ENCODE assay signal across 1 cellular context in the genomic region with DNA sequence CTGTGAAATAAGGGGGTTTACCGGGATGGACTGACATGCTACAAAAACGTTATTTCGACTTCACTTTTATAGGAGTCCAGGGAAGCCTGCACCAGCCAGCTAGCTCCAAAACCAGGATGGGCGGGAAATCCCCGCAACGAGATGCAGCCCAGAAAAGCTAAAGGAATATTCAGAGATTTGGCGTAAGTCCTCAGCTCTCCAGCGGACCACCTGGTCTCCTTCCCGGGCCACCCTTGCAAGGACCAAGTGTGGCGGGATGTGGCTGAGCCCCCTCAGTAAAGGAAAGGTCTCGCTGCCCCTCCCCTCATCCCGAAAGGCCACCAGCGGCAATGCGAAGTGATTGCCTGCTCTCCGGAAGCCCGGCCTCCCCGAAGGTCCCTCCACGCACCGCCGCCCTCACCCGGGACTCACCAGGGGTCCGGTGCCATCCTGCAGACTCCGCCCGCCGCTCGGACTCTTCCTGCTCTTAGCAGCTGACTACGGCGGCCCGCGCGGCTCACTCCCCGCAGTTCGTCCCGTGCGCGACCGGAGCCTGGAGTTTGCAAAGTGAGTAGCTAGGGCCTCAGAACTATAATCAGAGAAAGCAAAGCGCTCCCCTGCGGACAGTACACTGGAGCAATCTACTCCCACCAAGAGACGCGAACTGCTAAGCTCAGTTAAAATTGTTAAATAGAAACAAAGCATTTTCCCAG.
TF ChIP-seq lines count a peak whose summit lies in the region.

A gene with protein sequence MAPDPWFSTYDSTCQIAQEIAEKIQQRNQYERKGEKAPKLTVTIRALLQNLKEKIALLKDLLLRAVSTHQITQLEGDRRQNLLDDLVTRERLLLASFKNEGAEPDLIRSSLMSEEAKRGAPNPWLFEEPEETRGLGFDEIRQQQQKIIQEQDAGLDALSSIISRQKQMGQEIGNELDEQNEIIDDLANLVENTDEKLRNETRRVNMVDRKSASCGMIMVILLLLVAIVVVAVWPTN (minus strand): TSS at position 440 of the 692 bp plus-strand sequence. CDS start 12 bp downstream, at position 428.

TF ChIP-seq in HepG2, 621 proteins besides CTCF, POLR2A, EP300 and RAD21 (continued from another document and continues in another):
- TF ChIP-seq, protein P1, sequence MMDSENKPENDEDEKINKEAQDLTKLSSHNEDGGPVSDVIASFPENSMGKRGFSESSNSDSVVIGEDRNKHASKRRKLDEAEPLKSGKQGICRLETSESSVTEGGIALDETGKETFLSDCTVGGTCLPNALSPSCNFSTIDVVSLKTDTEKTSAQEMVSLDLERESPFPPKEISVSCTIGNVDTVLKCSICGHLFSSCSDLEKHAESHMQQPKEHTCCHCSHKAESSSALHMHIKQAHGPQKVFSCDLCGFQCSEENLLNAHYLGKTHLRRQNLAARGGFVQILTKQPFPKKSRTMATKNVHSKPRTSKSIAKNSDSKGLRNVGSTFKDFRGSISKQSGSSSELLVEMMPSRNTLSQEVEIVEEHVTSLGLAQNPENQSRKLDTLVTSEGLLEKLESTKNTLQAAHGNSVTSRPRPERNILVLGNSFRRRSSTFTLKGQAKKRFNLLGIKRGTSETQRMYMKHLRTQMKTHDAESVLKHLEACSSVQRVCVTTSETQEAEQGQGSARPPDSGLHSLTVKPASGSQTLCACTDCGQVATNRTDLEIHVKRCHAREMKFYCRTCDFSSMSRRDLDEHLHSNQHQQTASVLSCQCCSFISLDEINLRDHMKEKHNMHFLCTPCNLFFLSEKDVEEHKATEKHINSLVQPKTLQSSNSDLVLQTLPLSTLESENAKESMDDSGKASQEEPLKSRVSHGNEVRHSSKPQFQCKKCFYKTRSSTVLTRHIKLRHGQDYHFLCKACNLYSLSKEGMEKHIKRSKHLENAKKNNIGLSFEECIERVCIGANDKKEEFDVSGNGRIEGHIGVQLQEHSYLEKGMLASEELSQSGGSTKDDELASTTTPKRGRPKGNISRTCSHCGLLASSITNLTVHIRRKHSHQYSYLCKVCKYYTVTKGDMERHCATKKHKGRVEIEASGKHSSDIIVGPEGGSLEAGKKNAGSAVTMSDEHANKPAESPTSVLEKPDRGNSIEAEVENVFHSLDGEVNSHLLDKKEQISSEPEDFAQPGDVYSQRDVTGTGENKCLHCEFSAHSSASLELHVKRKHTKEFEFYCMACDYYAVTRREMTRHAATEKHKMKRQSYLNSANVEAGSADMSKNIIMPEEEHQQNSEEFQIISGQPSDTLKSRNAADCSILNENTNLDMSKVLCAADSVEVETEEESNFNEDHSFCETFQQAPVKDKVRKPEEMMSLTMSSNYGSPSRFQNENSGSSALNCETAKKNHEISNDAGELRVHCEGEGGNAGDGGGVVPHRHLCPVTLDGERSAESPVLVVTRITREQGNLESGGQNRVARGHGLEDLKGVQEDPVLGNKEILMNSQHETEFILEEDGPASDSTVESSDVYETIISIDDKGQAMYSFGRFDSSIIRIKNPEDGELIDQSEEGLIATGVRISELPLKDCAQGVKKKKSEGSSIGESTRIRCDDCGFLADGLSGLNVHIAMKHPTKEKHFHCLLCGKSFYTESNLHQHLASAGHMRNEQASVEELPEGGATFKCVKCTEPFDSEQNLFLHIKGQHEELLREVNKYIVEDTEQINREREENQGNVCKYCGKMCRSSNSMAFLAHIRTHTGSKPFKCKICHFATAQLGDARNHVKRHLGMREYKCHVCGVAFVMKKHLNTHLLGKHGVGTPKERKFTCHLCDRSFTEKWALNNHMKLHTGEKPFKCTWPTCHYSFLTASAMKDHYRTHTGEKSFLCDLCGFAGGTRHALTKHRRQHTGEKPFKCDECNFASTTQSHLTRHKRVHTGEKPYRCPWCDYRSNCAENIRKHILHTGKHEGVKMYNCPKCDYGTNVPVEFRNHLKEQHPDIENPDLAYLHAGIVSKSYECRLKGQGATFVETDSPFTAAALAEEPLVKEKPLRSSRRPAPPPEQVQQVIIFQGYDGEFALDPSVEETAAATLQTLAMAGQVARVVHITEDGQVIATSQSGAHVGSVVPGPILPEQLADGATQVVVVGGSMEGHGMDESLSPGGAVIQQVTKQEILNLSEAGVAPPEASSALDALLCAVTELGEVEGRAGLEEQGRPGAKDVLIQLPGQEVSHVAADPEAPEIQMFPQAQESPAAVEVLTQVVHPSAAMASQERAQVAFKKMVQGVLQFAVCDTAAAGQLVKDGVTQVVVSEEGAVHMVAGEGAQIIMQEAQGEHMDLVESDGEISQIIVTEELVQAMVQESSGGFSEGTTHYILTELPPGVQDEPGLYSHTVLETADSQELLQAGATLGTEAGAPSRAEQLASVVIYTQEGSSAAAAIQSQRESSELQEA (CRISPR knock-in tag; IDR thresholded peaks at IDR 0.05; ENCODE audit: not compliant biosample characterization): peak; percentile 43
- TF ChIP-seq WIZ (CRISPR knock-in tag; IDR thresholded peaks at IDR 0.05): peak; percentile 55; the same call in 1 of the 2 replicates
- no peak for TF ChIP-seq ZNF776 (CRISPR knock-in tag; IDR thresholded peaks at IDR 0.05)
- TF ChIP-seq SALL1 (CRISPR knock-in tag; IDR thresholded peaks at IDR 0.05): peak; percentile 78
- peak; percentile 49; the same call in 1 of the 2 replicates for TF ChIP-seq ZNF263 (CRISPR knock-in tag; IDR thresholded peaks at IDR 0.05)
- no peak for TF ChIP-seq SOX13 (IDR thresholded peaks at IDR 0.05)
- peak in 1 of 2 experiments; percentile 65; a peak in 2 of 4 replicates for TF ChIP-seq SOX13 (CRISPR knock-in tag; conservative IDR thresholded peaks at IDR 0.05 in 1 of 2, IDR thresholded peaks at IDR 0.05 in 1 of 2)
- TF ChIP-seq POGZ (CRISPR knock-in tag; IDR thresholded peaks at IDR 0.05): peak; percentile 97
- peak; percentile 88 for TF ChIP-seq GATAD1 (CRISPR knock-in tag; IDR thresholded peaks at IDR 0.05)
- TF ChIP-seq RXRA (CRISPR knock-in tag; IDR thresholded peaks at IDR 0.05): peak; percentile 57; the same call in 1 of the 2 replicates
- TF ChIP-seq, protein P2, sequence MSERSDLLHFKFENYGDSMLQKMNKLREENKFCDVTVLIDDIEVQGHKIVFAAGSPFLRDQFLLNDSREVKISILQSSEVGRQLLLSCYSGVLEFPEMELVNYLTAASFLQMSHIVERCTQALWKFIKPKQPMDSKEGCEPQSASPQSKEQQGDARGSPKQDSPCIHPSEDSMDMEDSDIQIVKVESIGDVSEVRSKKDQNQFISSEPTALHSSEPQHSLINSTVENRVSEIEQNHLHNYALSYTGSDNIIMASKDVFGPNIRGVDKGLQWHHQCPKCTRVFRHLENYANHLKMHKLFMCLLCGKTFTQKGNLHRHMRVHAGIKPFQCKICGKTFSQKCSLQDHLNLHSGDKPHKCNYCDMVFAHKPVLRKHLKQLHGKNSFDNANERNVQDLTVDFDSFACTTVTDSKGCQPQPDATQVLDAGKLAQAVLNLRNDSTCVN (CRISPR knock-in tag; IDR thresholded peaks at IDR 0.05; ENCODE audit: borderline replicate concordance): peak; percentile 58; the same call in 1 of the 2 replicates
- TF ChIP-seq, protein P3, sequence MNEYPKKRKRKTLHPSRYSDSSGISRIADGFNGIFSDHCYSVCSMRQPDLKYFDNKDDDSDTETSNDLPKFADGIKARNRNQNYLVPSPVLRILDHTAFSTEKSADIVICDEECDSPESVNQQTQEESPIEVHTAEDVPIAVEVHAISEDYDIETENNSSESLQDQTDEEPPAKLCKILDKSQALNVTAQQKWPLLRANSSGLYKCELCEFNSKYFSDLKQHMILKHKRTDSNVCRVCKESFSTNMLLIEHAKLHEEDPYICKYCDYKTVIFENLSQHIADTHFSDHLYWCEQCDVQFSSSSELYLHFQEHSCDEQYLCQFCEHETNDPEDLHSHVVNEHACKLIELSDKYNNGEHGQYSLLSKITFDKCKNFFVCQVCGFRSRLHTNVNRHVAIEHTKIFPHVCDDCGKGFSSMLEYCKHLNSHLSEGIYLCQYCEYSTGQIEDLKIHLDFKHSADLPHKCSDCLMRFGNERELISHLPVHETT (CRISPR knock-in tag; conservative IDR thresholded peaks at IDR 0.05): peak; percentile 59; the same call in 1 of the 2 replicates
- TF ChIP-seq ZNF83 (CRISPR knock-in tag; IDR thresholded peaks at IDR 0.05; ENCODE audit: borderline replicate concordance): peak; percentile 36; the same call in 1 of the 2 replicates
- no peak for TF ChIP-seq ATRX (CRISPR knock-in tag; IDR thresholded peaks at IDR 0.05; ENCODE audit: borderline replicate concordance)
- TF ChIP-seq, protein P4, sequence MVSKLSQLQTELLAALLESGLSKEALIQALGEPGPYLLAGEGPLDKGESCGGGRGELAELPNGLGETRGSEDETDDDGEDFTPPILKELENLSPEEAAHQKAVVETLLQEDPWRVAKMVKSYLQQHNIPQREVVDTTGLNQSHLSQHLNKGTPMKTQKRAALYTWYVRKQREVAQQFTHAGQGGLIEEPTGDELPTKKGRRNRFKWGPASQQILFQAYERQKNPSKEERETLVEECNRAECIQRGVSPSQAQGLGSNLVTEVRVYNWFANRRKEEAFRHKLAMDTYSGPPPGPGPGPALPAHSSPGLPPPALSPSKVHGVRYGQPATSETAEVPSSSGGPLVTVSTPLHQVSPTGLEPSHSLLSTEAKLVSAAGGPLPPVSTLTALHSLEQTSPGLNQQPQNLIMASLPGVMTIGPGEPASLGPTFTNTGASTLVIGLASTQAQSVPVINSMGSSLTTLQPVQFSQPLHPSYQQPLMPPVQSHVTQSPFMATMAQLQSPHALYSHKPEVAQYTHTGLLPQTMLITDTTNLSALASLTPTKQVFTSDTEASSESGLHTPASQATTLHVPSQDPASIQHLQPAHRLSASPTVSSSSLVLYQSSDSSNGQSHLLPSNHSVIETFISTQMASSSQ (IDR thresholded peaks at IDR 0.05; ENCODE audit: low read depth): no peak
- TF ChIP-seq, protein P4 (CRISPR knock-in tag; IDR thresholded peaks at IDR 0.05; ENCODE audit: borderline replicate concordance): peak; percentile 34; the same call in 1 of the 2 replicates
- TF ChIP-seq, protein P5, sequence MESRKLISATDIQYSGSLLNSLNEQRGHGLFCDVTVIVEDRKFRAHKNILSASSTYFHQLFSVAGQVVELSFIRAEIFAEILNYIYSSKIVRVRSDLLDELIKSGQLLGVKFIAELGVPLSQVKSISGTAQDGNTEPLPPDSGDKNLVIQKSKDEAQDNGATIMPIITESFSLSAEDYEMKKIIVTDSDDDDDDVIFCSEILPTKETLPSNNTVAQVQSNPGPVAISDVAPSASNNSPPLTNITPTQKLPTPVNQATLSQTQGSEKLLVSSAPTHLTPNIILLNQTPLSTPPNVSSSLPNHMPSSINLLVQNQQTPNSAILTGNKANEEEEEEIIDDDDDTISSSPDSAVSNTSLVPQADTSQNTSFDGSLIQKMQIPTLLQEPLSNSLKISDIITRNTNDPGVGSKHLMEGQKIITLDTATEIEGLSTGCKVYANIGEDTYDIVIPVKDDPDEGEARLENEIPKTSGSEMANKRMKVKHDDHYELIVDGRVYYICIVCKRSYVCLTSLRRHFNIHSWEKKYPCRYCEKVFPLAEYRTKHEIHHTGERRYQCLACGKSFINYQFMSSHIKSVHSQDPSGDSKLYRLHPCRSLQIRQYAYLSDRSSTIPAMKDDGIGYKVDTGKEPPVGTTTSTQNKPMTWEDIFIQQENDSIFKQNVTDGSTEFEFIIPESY (CRISPR knock-in tag; IDR thresholded peaks at IDR 0.05): no peak
- TF ChIP-seq MIER2 (CRISPR knock-in tag; IDR thresholded peaks at IDR 0.05): no peak
- TF ChIP-seq ZNF180 (CRISPR knock-in tag; IDR thresholded peaks at IDR 0.05; ENCODE audit: borderline replicate concordance, low read depth): no peak
- TF ChIP-seq, protein P6, sequence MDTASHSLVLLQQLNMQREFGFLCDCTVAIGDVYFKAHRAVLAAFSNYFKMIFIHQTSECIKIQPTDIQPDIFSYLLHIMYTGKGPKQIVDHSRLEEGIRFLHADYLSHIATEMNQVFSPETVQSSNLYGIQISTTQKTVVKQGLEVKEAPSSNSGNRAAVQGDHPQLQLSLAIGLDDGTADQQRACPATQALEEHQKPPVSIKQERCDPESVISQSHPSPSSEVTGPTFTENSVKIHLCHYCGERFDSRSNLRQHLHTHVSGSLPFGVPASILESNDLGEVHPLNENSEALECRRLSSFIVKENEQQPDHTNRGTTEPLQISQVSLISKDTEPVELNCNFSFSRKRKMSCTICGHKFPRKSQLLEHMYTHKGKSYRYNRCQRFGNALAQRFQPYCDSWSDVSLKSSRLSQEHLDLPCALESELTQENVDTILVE (CRISPR knock-in tag; IDR thresholded peaks at IDR 0.05): peak; percentile 88
- TF ChIP-seq NR2C2 (CRISPR knock-in tag; IDR thresholded peaks at IDR 0.05; ENCODE audit: borderline replicate concordance): 0 out of 2 replicates have a peak, but pooled peaks have one; percentile 17
- peak; percentile 80; the same call in 1 of the 2 replicates for TF ChIP-seq KDM5B (CRISPR knock-in tag; IDR thresholded peaks at IDR 0.05; ENCODE audit: borderline replicate concordance)
- peak; percentile 79 for TF ChIP-seq HOXA5 (CRISPR knock-in tag; IDR thresholded peaks at IDR 0.05)
- TF ChIP-seq MED8 (CRISPR knock-in tag; IDR thresholded peaks at IDR 0.05; ENCODE audit: insufficient replicate concordance): peak; percentile 24
- TF ChIP-seq ZNF136 (CRISPR knock-in tag; IDR thresholded peaks at IDR 0.05; ENCODE audit: low read depth): 0 out of 2 replicates have a peak, but pooled peaks have one; percentile 50
- 0 out of 2 replicates have a peak, but pooled peaks have one; percentile 41 for TF ChIP-seq MYNN (CRISPR knock-in tag; IDR thresholded peaks at IDR 0.05; ENCODE audit: low read depth)
- TF ChIP-seq, protein P7, sequence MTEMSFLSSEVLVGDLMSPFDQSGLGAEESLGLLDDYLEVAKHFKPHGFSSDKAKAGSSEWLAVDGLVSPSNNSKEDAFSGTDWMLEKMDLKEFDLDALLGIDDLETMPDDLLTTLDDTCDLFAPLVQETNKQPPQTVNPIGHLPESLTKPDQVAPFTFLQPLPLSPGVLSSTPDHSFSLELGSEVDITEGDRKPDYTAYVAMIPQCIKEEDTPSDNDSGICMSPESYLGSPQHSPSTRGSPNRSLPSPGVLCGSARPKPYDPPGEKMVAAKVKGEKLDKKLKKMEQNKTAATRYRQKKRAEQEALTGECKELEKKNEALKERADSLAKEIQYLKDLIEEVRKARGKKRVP (CRISPR knock-in tag; IDR thresholded peaks at IDR 0.05): 0 out of 4 replicates have a peak, but pooled peaks of 1 of the 2 experiments have one; percentile 22
- TF ChIP-seq IKZF1 (IDR thresholded peaks at IDR 0.05): no peak
- TF ChIP-seq KDM3A (CRISPR knock-in tag; IDR thresholded peaks at IDR 0.05; ENCODE audit: low read depth): peak; percentile 90
- peak; percentile 79 for TF ChIP-seq TAF1 (CRISPR knock-in tag; IDR thresholded peaks at IDR 0.05)
- TF ChIP-seq ZSCAN29 (CRISPR knock-in tag; conservative IDR thresholded peaks at IDR 0.05): no peak
